ENCODE assay signal across 8 cellular contexts in the genomic region with DNA sequence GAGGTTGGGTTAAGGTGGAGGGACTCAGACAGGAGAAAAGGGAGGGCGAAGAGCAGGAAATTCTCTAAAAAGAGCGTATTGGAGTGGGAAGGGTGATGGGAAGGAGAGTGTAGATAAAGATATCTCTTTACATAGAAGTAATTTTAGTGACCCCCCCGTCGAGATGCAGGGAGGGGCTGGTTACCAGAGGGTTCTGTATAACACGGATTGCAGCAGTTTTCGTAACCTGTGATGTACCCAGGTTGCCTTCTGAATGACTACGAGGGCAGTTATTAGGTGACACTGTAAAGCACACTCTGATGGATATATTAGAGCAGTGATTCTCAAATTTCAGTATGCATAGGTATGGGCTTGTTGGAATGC. TPM values are rescaled to one million over a fixed set of nuclear protein-coding genes. Genes with fewer than 3 reads are reported as not detected.
DNase-seq lines count a peak whose midpoint lies in the region; ATAC-seq and TF ChIP-seq lines count a peak whose summit lies in the region.

No MANE protein-coding gene starts in this region.

- H3K27me3 ChIP-seq in iPS-20b (ENCODE audit: insufficient read depth, low read length) (no peaks in the 10 kb centered on the region), testis (no peaks in the 10 kb centered on the region)

- no peak for TF ChIP-seq POLR2A in testis (IDR thresholded peaks at IDR 0.05)

- H3K9ac ChIP-seq in iPS-20b (ENCODE audit: low read depth, low read length), result peak overlapping the region; percentile 85; the same call in 1 of the 2 replicates

- no peak for TF ChIP-seq CTCF in activated CD8-positive, alpha-beta T cell treated with anti-CD3 and anti-CD28 coated beads for 36 hours (IDR thresholded peaks at IDR 0.05)
- TF ChIP-seq CTCF in testis (IDR thresholded peaks at IDR 0.05), result no peak

- H3K36me3 ChIP-seq in iPS-20b (ENCODE audit: insufficient read depth, low read depth, low read length) (no peaks in the 10 kb centered on the region), testis (ENCODE audit: low read depth, missing control alignments) (no peaks in the 10 kb centered on the region)

- intact Hi-C loops in activated CD8-positive, alpha-beta T cell treated with anti-CD3 and anti-CD28 coated beads for 36 hours (cut with micrococcal nuclease), result no loop called here
- intact Hi-C loops in testis (cut with DNase I; ENCODE audit: low total_unique reads), result no loop called here

- 5 to 6% methylated on average over 7 of the region's 7 CpGs for WGBS in testis, 2 donors

- H3K9me3 ChIP-seq in iPS-20b (ENCODE audit: insufficient read depth, low read depth, low read length) (no peaks in the 10 kb centered on the region), testis (no peaks in the 10 kb centered on the region)

- H3K36me3 Mint-ChIP-seq in T-helper 1 cell treated with Interleukin-12 subunit alpha and Interleukin-12 subunit beta and Interleukin-4 antibody, amounts not matched to agents 30 μg/mL and 1 μg/mL, for 36 hours (ENCODE audit: low read depth), result no peaks in the 10 kb centered on the region
- H3K36me3 Mint-ChIP-seq in activated CD8-positive, alpha-beta T cell treated with anti-CD3 and anti-CD28 coated beads for 36 hours (ENCODE audit: low read depth), result no peaks in the 10 kb centered on the region

- H3K4me1 Mint-ChIP-seq in T-helper 1 cell treated with Interleukin-12 subunit alpha and Interleukin-12 subunit beta and Interleukin-4 antibody, amounts not matched to agents 30 μg/mL and 1 μg/mL, for 36 hours (ENCODE audit: low read depth), result peaks cover 12% of the 10 kb centered on the region
- peaks cover 11% of the 10 kb centered on the region for H3K4me1 Mint-ChIP-seq in activated CD8-positive, alpha-beta T cell treated with anti-CD3 and anti-CD28 coated beads for 36 hours (ENCODE audit: low read depth)

- no peaks in the 10 kb centered on the region for H3K27me3 Mint-ChIP-seq in T-helper 1 cell treated with Interleukin-12 subunit alpha and Interleukin-12 subunit beta and Interleukin-4 antibody, amounts not matched to agents 30 μg/mL and 1 μg/mL, for 36 hours (ENCODE audit: low read depth)
- no peaks in the 10 kb centered on the region for H3K27me3 Mint-ChIP-seq in activated CD8-positive, alpha-beta T cell treated with anti-CD3 and anti-CD28 coated beads for 36 hours

- peak overlapping the region; percentile 67 for H3K27ac Mint-ChIP-seq in T-helper 1 cell treated with Interleukin-12 subunit alpha and Interleukin-12 subunit beta and Interleukin-4 antibody, amounts not matched to agents 30 μg/mL and 1 μg/mL, for 36 hours
- peak overlapping the region; percentile 93 for H3K27ac Mint-ChIP-seq in activated CD8-positive, alpha-beta T cell treated with anti-CD3 and anti-CD28 coated beads for 36 hours

- POLR2A ChIA-PET in activated CD8-positive, alpha-beta T cell treated with anti-CD3 and anti-CD28 coated beads for 36 hours (lab: Charles Lee), result interaction anchor here (0.9 to 1.3 kb wide), 3 partner anchors 10 to 69 kb away, joined by 3 to 5 read pairs (median 5); a partner anchor contains a TSS

- peak overlapping the region; percentile 95 for H3K4me3 ChIP-seq in iPS-20b (ENCODE audit: low read length)
- H3K4me3 ChIP-seq in testis, result peak overlapping the region; percentile 70 to 73

- no peak for ATAC-seq in activated CD8-positive, alpha-beta T cell treated with anti-CD3 and anti-CD28 coated beads for 36 hours

- H3K4me1 ChIP-seq in iPS-20b (ENCODE audit: insufficient read depth, low read length) (no peaks in the 10 kb centered on the region), testis (peaks cover 5% of the 10 kb centered on the region)

- H3K4me3 Mint-ChIP-seq in T-helper 1 cell treated with Interleukin-12 subunit alpha and Interleukin-12 subunit beta and Interleukin-4 antibody, amounts not matched to agents 30 μg/mL and 1 μg/mL, for 36 hours, result peak overlapping the region; percentile 91
- peak overlapping the region; percentile 81 for H3K4me3 Mint-ChIP-seq in activated CD8-positive, alpha-beta T cell treated with anti-CD3 and anti-CD28 coated beads for 36 hours

- DNase-seq in T-helper 1 cell (no peak), testis (no peak), DMS114 treated with DMSO at 0.1 percent for 48 hours (lab: John Stamatoyannopoulos, UW; ENCODE audit: unreplicated experiment) (no peak), SKM-1 treated with dmso at 0.1 percent for 144 hours (lab: John Stamatoyannopoulos, UW; ENCODE audit: unreplicated experiment) (no peak), RKO (ENCODE audit: low spot score) (no peak)
- no peak for DNase-seq in activated CD8-positive, alpha-beta T cell treated with anti-CD3 and anti-CD28 coated beads for 36 hours

- no peaks in the 10 kb centered on the region for H3K9me3 Mint-ChIP-seq in T-helper 1 cell treated with Interleukin-12 subunit alpha and Interleukin-12 subunit beta and Interleukin-4 antibody, amounts not matched to agents 30 μg/mL and 1 μg/mL, for 36 hours
- H3K9me3 Mint-ChIP-seq in activated CD8-positive, alpha-beta T cell treated with anti-CD3 and anti-CD28 coated beads for 36 hours, result no peaks in the 10 kb centered on the region

- no peak overlapping the region for H3K27ac ChIP-seq in iPS-20b (ENCODE audit: low read length)
- H3K27ac ChIP-seq in testis, result peak overlapping the region; percentile 76 to 93

- CTCF ChIA-PET in activated CD8-positive, alpha-beta T cell treated with anti-CD3 and anti-CD28 coated beads for 36 hours (lab: Charles Lee), result interaction anchor here (4.5 kb wide), 1 partner anchor 12 kb away, joined by 22 read pairs; no protein-coding TSS in a partner anchor

RNA-seq across cellular contexts. Expression of a gene that starts 0.4 kb away (rescaled TPM):
- total RNA-seq in activated CD8-positive, alpha-beta T cell treated with anti-CD3 and anti-CD28 coated beads for 36 hours, result 1 to 10 TPM; 4.8 to 5.9 TPM
- total RNA-seq in testis, result 10 to 100 TPM; 14.6 to 19.0 TPM
- polyA plus RNA-seq in testis (ENCODE audit: insufficient read depth, low read depth, low replicate concordance), result 136 TPM

RNA-seq across cellular contexts. Expression of a gene that starts 32.9 kb away (rescaled TPM):
- not detected for total RNA-seq in activated CD8-positive, alpha-beta T cell treated with anti-CD3 and anti-CD28 coated beads for 36 hours
- total RNA-seq in testis, result 1 to 10 TPM in 1 of 2 donors, under 1 TPM in 1; 0.94 to 1.2 TPM
- 0.57 TPM for polyA plus RNA-seq in testis (ENCODE audit: insufficient read depth, low read depth, low replicate concordance)

RNA-seq across cellular contexts. Expression of a gene that starts 53.6 kb away (rescaled TPM):
- 1 to 10 TPM; 1.8 to 2.2 TPM for total RNA-seq in activated CD8-positive, alpha-beta T cell treated with anti-CD3 and anti-CD28 coated beads for 36 hours
- total RNA-seq in testis, result 1 to 10 TPM; 6.1 to 8.3 TPM
- 3.6 TPM for polyA plus RNA-seq in testis (ENCODE audit: insufficient read depth, low read depth, low replicate concordance)
